ENCODE assay signal across 12 cellular contexts in the genomic region with DNA sequence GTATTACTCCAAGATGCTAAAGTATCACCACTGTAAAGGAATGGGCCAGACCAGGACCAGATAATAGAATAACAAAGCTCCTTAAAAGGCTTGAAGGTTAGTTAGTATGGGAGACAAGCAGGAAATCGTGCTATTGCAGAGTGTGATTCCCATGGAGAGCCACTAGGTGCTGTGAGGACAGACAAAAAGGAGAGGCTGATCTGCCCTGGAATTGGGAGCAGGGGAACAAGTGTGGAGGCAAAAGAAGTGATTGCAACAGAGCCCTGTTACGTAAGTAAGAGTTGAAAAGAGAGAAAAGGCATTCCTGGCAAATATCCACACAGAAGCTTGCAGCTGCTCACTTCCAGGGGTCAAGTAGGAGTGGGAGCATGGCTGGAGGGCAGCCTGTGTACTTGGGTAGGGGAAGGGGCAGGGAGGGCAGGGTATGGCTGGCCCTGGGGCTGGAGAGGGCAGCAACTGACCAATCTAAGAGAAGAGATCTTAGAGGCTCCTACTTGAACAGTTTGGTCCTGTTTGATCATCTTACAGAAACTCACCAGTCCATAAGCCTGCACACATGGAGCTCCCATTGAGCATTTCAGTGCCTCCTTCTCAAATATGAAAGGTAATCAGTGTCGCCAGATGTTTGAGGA.
A peak's percentile ranks its signal among the peaks of the same experiment; 100 is the strongest.
DNase-seq lines count a peak whose midpoint lies in the region; ATAC-seq and TF ChIP-seq lines count a peak whose summit lies in the region.
"Had no signal": no experiment of that assay in that cellular context is flagged by ENCODE, and none has a peak within 500 bp of the region (broad histone marks: within the 10 kb centered on the region; RNA-seq: fewer than 3 reads in every experiment).

No MANE protein-coding gene starts in this region.

- H3K9me2 ChIP-seq in OCI-LY1 (ENCODE audit: low read depth, low read length) (no peaks in the 10 kb centered on the region), hepatocyte (replicated peaks; ENCODE audit: insufficient read depth) (no peaks in the 10 kb centered on the region)

- WGBS in hepatocyte (ENCODE audit: low lambda C conversion rate, missing lambda C conversion rate), result 53% methylated on average over 3 of the region's 3 CpGs

- ATAC-seq in GM18520 (IDR thresholded peaks at IDR 0.05; ENCODE audit: unreplicated experiment), result no peak
- ATAC-seq: natural killer cell treated with Interleukin-12 subunit alpha and Interleukin-12 subunit beta and Interleukin-15 and Interleukin-18, amount 100 ng/mL, for 72 hours; stimulated activated memory B cell treated with anti-CD40 and anti-IgM and Interleukin-4, amounts not matched to agents 10 μg/mL and 1 μg/mL and 100 μg/mL, for 72 hours had no signal

- TF ChIP-seq CTCF in 22Rv1 (IDR thresholded peaks at IDR 0.05) (0 out of 2 replicates have a peak, but pooled peaks have one; percentile 11), GM12873 (IDR thresholded peaks at IDR 0.05; ENCODE audit: insufficient read depth, low read depth, low read length, missing control alignments) (peak; percentile 35), OCI-LY1 (IDR thresholded peaks at IDR 0.05; ENCODE audit: low read length) (peak; percentile 24; the same call in 1 of the 2 replicates), hepatocyte (IDR thresholded peaks at IDR 0.05; ENCODE audit: poor library complexity) (peak; percentile 19)

- H3F3A ChIP-seq in OCI-LY1 (ENCODE audit: insufficient read depth, low read length), result no peaks in the 10 kb centered on the region

- H3K4me2 ChIP-seq in OCI-LY1 (ENCODE audit: low read length) (no peak overlapping the region), hepatocyte (no peak overlapping the region)
- H3K4me2 ChIP-seq: BLaER1 treated with 17β-estradiol and CSF1 and Interleukin-3, amounts not matched to agents 10 nM and 100 nM had no signal

- H4K20me1 ChIP-seq in OCI-LY1 (ENCODE audit: insufficient read depth, low read length), result no peaks in the 10 kb centered on the region
- H4K20me1 ChIP-seq in hepatocyte (ENCODE audit: insufficient read depth, poor library complexity, severe bottlenecking), result no peaks in the 10 kb centered on the region
- H4K20me1 ChIP-seq: BLaER1 treated with 17β-estradiol and CSF1 and Interleukin-3, amounts not matched to agents 10 nM and 100 nM had no signal

- H3K4me1 ChIP-seq in OCI-LY1 (ENCODE audit: insufficient read depth, low read length, severe bottlenecking) (no peaks in the 10 kb centered on the region), hepatocyte (ENCODE audit: insufficient read depth) (no peaks in the 10 kb centered on the region)
- H3K4me1 ChIP-seq: BLaER1 treated with 17β-estradiol and CSF1 and Interleukin-3, amounts not matched to agents 10 nM and 100 nM had no signal

- H3K9me3 ChIP-seq in OCI-LY1 (ENCODE audit: low read length) (no peaks in the 10 kb centered on the region), hepatocyte (ENCODE audit: low read depth) (no peaks in the 10 kb centered on the region)

- H3K36me3 ChIP-seq in OCI-LY1 (ENCODE audit: insufficient read depth, low read length) (no peaks in the 10 kb centered on the region), hepatocyte (replicated peaks; ENCODE audit: insufficient read depth, low read depth) (no peaks in the 10 kb centered on the region)
- H3K36me3 ChIP-seq: BLaER1 treated with 17β-estradiol and CSF1 and Interleukin-3, amounts not matched to agents 10 nM and 100 nM had no signal

- H3K4me3 ChIP-seq in OCI-LY1 (ENCODE audit: low read depth, low read length, poor library complexity, severe bottlenecking) (no peak overlapping the region), hepatocyte (no peak overlapping the region)
- H3K4me3 ChIP-seq: BLaER1 treated with 17β-estradiol and CSF1 and Interleukin-3, amounts not matched to agents 10 nM and 100 nM had no signal

- no peaks in the 10 kb centered on the region for H3K79me2 ChIP-seq in OCI-LY1 (ENCODE audit: insufficient read depth, low read length)
- H3K79me2 ChIP-seq in hepatocyte, result no peaks in the 10 kb centered on the region

- H3K27ac ChIP-seq in 22Rv1 (no peak overlapping the region), OCI-LY1 (ENCODE audit: low read depth, low read length, poor library complexity, severe bottlenecking) (no peak overlapping the region), hepatocyte (no peak overlapping the region)
- H3K27ac ChIP-seq: BLaER1 treated with 17β-estradiol and CSF1 and Interleukin-3, amounts not matched to agents 10 nM and 100 nM had no signal

- DNase-seq in hepatocyte (ENCODE audit: low spot score), result peak; percentile 30
- no peak for DNase-seq in T-helper 1 cell
- no peak for DNase-seq in medulla oblongata (ENCODE audit: extremely low spot score)
- no peak for DNase-seq in D341Med (ENCODE audit: low spot score)
- DNase-seq: stimulated activated CD4-positive, alpha-beta T cell treated with anti-CD3 and anti-CD28 coated beads, Interleukin-15, amount 100 ng/mL, for 24 hours had no signal

- no peaks in the 10 kb centered on the region for H3K27me3 ChIP-seq in OCI-LY1 (ENCODE audit: insufficient read depth, low read length)
- H3K27me3 ChIP-seq in hepatocyte, result no peaks in the 10 kb centered on the region
- H3K27me3 ChIP-seq: BLaER1 treated with 17β-estradiol and CSF1 and Interleukin-3, amounts not matched to agents 10 nM and 100 nM had no signal

- H3K9ac ChIP-seq in OCI-LY1 (ENCODE audit: low read length), result no peak overlapping the region
- H3K9ac ChIP-seq: BLaER1 treated with 17β-estradiol and CSF1 and Interleukin-3, amounts not matched to agents 10 nM and 100 nM had no signal

- H2AFZ ChIP-seq in OCI-LY1 (ENCODE audit: low read length), result no peak overlapping the region
- no peak overlapping the region for H2AFZ ChIP-seq in hepatocyte
